In the genomic region with DNA sequence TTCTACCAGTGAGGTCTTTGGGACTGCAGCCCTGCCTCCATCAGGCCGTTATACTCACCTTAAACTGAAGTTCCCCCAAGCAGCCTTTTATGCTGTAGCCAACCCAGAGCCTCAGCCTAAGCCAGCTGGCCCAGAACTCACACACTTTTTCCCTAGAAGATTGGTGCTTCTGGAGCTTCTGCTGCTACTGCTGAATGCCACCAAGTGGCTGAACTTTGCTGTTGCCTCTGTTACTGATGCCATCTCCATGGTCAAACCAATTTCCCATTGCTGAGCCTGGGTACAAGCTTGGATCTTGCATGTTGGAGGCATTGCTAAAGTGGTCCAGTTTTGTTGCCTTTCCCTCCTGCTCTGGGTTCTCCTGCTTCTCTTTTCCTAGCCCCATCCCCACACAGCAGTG, we compare ENCODE assay signal across 18 cellular contexts. TPM values are rescaled to one million over a fixed set of nuclear protein-coding genes. Genes with fewer than 3 reads are reported as not detected.
DNase-seq lines count a peak whose midpoint lies in the region; ATAC-seq, FAIRE-seq and TF ChIP-seq lines count a peak whose summit lies in the region.
"Had no signal": no experiment of that assay in that cellular context is flagged by ENCODE, and none has a peak within 500 bp of the region (broad histone marks: within the 10 kb centered on the region; RNA-seq: fewer than 3 reads in every experiment).

No MANE protein-coding gene starts in this region.

- DNase-seq in AG08395 (ENCODE audit: low spot score), result peak; percentile 11
- peak; percentile 20 for DNase-seq in HT-29 (ENCODE audit: low spot score)
- no peak for DNase-seq in astrocyte (ENCODE audit: low read depth)
- DNase-seq in fibroblast of the aortic adventitia (ENCODE audit: low read depth), result peak; percentile 27
- DNase-seq in activated T-cell treated with anti-CD3 and anti-CD28 coated beads for 4 hours, result no peak
- DNase-seq in NCI-H2227 treated with DMSO at 0.1 percent for 48 hours (lab: John Stamatoyannopoulos, UW), result no peak
- DNase-seq: amniotic stem cell, cortex of kidney, kidney glomerular epithelial cell, NCI-H1092 treated with DMSO at 0.1 percent for 48 hours, SHP77, T-helper 17 cell had no signal

- FAIRE-seq in astrocyte (lab: Jason Lieb, UNC), result no peak

- no peaks in the 10 kb centered on the region for H4K20me1 ChIP-seq in astrocyte (ENCODE audit: insufficient read depth, low read length)

- H3K4me1 Mint-ChIP-seq in astrocyte (ENCODE audit: low read depth, unreplicated experiment), result no peaks in the 10 kb centered on the region
- H3K4me1 Mint-ChIP-seq: T-helper 17 cell had no signal

- H3K9me3 Mint-ChIP-seq in astrocyte (ENCODE audit: unreplicated experiment), result no peaks in the 10 kb centered on the region
- H3K9me3 Mint-ChIP-seq: mesothelial cell of epicardium; neural progenitor cell; stimulated activated naive CD8-positive, alpha-beta T cell treated with anti-CD3 and anti-CD28 coated beads, Interleukin-15, Interleukin-2, amounts not matched to agents 100 ng/mL and 50 ng/mL, for 24 hours had no signal

- no peaks in the 10 kb centered on the region for H3K4me1 ChIP-seq in astrocyte (ENCODE audit: insufficient read depth, low read length)
- H3K4me1 ChIP-seq: neural progenitor cell had no signal

- H3K9me3 ChIP-seq in astrocyte (ENCODE audit: insufficient read depth, low read depth, low read length), result no peaks in the 10 kb centered on the region

- peaks cover 28% of the 10 kb centered on the region for H3K27me3 ChIP-seq in astrocyte (ENCODE audit: insufficient read depth, low read length)

- ATAC-seq in HG03045 (IDR thresholded peaks at IDR 0.05; ENCODE audit: unreplicated experiment) (no peak), GM21526 (IDR thresholded peaks at IDR 0.05; ENCODE audit: low FRiP score, unreplicated experiment) (no peak)
- ATAC-seq: activated CD4-positive, CD25-positive, alpha-beta regulatory T cell treated with anti-CD3 and anti-CD28 coated beads, Interleukin-2, amount 50 U/mL, for 24 hours; T-helper 17 cell had no signal

- no peak overlapping the region for H3K4me2 ChIP-seq in astrocyte (ENCODE audit: low read length)
- H3K4me2 ChIP-seq: neural progenitor cell had no signal

- H3K4me3 Mint-ChIP-seq in astrocyte (ENCODE audit: unreplicated experiment), result no peak overlapping the region
- H3K4me3 Mint-ChIP-seq: mesothelial cell of epicardium; neural progenitor cell; stimulated activated naive CD8-positive, alpha-beta T cell treated with anti-CD3 and anti-CD28 coated beads, Interleukin-15, Interleukin-2, amounts not matched to agents 100 ng/mL and 50 ng/mL, for 24 hours; T-helper 17 cell had no signal

- H3K36me3 ChIP-seq in astrocyte (ENCODE audit: insufficient read depth, low read length), result no peaks in the 10 kb centered on the region
- H3K36me3 ChIP-seq: neural progenitor cell had no signal

- no peak overlapping the region for H2AFZ ChIP-seq in astrocyte (ENCODE audit: low read depth, low read length)
- H2AFZ ChIP-seq: neural progenitor cell had no signal

- TF ChIP-seq CTCF in astrocyte (IDR thresholded peaks at IDR 0.05; ENCODE audit: insufficient read depth, low read depth, low read length), result no peak
- TF ChIP-seq CTCF in fibroblast of the aortic adventitia (IDR thresholded peaks at IDR 0.05; ENCODE audit: insufficient read depth, low read length), result peak; percentile 31

- H3K27ac Mint-ChIP-seq in astrocyte (ENCODE audit: unreplicated experiment), result peak overlapping the region; percentile 75
- H3K27ac Mint-ChIP-seq: mesothelial cell of epicardium; neural progenitor cell; stimulated activated naive CD8-positive, alpha-beta T cell treated with anti-CD3 and anti-CD28 coated beads, Interleukin-15, Interleukin-2, amounts not matched to agents 100 ng/mL and 50 ng/mL, for 24 hours; T-helper 17 cell had no signal

- H3K9ac ChIP-seq in astrocyte (ENCODE audit: low read length), result no peak overlapping the region
- H3K9ac ChIP-seq: neural progenitor cell had no signal

- H3K27me3 Mint-ChIP-seq in astrocyte (ENCODE audit: low read depth, unreplicated experiment), result peaks cover 88% of the 10 kb centered on the region

- H3K79me2 ChIP-seq in astrocyte (ENCODE audit: insufficient read depth, low read length), result no peaks in the 10 kb centered on the region

- no peak overlapping the region for H3K27ac ChIP-seq in astrocyte (ENCODE audit: low read depth, low read length)
- H3K27ac ChIP-seq: neural progenitor cell had no signal

- H3K36me3 Mint-ChIP-seq in astrocyte (ENCODE audit: low read depth, unreplicated experiment), result no peaks in the 10 kb centered on the region
- H3K36me3 Mint-ChIP-seq: mesothelial cell of epicardium, neural progenitor cell had no signal

- H3K4me3 ChIP-seq in astrocyte (ENCODE audit: insufficient read depth, low read depth, low read length) (no peak overlapping the region), fibroblast of the aortic adventitia (ENCODE audit: low read depth, low read length) (no peak overlapping the region)
- H3K4me3 ChIP-seq: neural progenitor cell had no signal

RNA-seq across cellular contexts. Expression of gene TBX18, which starts 15.0 kb away (rescaled TPM):
- not detected in 2 replicates for total RNA-seq in HT-29 (2014; rRNA removed; shearing (Covaris generic))
- total RNA-seq in astrocyte (12.2 and 12.5 TPM in 2 replicates), fibroblast of the aortic adventitia (ENCODE audit: low replicate concordance) (16.1 and 27.1 TPM in 2 replicates)
- total RNA-seq: T-helper 17 cell had no signal

Comparison
In these comparisons a context has a peak if more than half of its experiments do, and no peak if none do; other contexts are left out.
1. DNase-seq: peak in AG08395 (single experiment), HT-29 (single experiment) and fibroblast of the aortic adventitia (single experiment); none in astrocyte (single experiment), activated T-cell treated with anti-CD3 and anti-CD28 coated beads for 4 hours (single experiment) and NCI-H2227 treated with DMSO at 0.1 percent for 48 hours (single experiment).
2. RNA of gene TBX18, which starts 15.0 kb away (total RNA-seq): 16.1 to 27.1 TPM in fibroblast of the aortic adventitia and 12.2 to 12.5 TPM in astrocyte; not detected in HT-29; every median in the first group is over 10 times any median in the second.